Comparison of ENCODE assay signal across 9 cellular contexts in the genomic region with DNA sequence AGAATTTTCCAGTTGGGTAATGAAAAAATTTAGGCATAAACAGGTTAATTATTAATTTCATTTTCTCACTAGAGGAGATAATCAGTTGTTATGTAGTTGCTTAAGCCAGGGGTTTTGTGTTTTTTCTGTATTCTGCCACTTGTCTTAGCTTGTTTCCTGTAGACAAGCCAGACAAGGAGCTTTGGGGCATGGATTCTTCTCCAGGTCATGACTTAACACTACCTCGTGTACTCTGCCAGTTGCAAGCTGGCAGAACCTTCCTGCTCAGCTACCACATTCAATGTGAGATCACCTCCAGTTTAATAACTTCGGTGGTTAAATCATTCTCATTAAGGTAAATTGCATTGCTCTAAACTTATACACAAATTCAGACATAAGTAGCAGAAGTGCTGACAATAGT. TPM values are rescaled to one million over a fixed set of nuclear protein-coding genes. Genes with fewer than 3 reads are reported as not detected.
DNase-seq lines count a peak whose midpoint lies in the region; FAIRE-seq and TF ChIP-seq lines count a peak whose summit lies in the region.
"Had no signal": no experiment of that assay in that cellular context is flagged by ENCODE, and none has a peak within 500 bp of the region (broad histone marks: within the 10 kb centered on the region; RNA-seq: fewer than 3 reads in every experiment).

No MANE protein-coding gene starts in this region.

- H3K27ac ChIP-seq in prostate gland (no peak overlapping the region), tibial nerve (peak overlapping the region in 1 of 4 donors; percentile 93)

- TF ChIP-seq CTCF in epithelial cell of esophagus (IDR thresholded peaks at IDR 0.05; ENCODE audit: insufficient read depth, low read depth, low read length, missing control alignments) (no peak), prostate gland (IDR thresholded peaks at IDR 0.05) (no peak), tibial nerve (IDR thresholded peaks at IDR 0.05) (no peak)

- intact Hi-C loops in prostate gland (cut with DNase I) = loop anchor here (5.0 kb wide), 1 partner anchor 110 kb away; a partner anchor contains a TSS

- H3K27me3 ChIP-seq in prostate gland (replicated peaks; ENCODE audit: insufficient read depth) = no peaks in the 10 kb centered on the region
- H3K27me3 ChIP-seq in tibial nerve = no peaks in the 10 kb centered on the region

- no peaks in the 10 kb centered on the region for H3K4me1 ChIP-seq in prostate gland (replicated peaks)
- H3K4me1 ChIP-seq in tibial nerve = peaks cover 0 to 38% (median 17%) of the 10 kb centered on the region in 4 donors

- H3K36me3 ChIP-seq in prostate gland (no peaks in the 10 kb centered on the region), tibial nerve (no peaks in the 10 kb centered on the region)

- H3K4me3 ChIP-seq in epithelial cell of esophagus (ENCODE audit: low read length) = no peak overlapping the region
- no peak overlapping the region for H3K4me3 ChIP-seq in prostate gland
- no peak overlapping the region for H3K4me3 ChIP-seq in tibial nerve

- peak; percentile 4 for FAIRE-seq in GM19239 (lab: Jason Lieb, UNC)
- FAIRE-seq: H54 had no signal

- TF ChIP-seq EP300 in tibial nerve (IDR thresholded peaks at IDR 0.05) = no peak

- 33% methylated on average over 2 of the region's 2 CpGs for WGBS in prostate gland
- WGBS in tibial nerve, 2 donors = 43 to 56% methylated on average over 2 of the region's 2 CpGs

- DNase-seq in GM19239 (ENCODE audit: insufficient read length, low spot score) = no peak
- peak; percentile 31 for DNase-seq in RPMI8226
- DNase-seq in epithelial cell of esophagus (ENCODE audit: low read depth) = peak; percentile 89
- DNase-seq in prostate gland (ENCODE audit: low spot score) = peak; percentile 19
- no peak for DNase-seq in COLO668 (lab: John Stamatoyannopoulos, UW; ENCODE audit: unreplicated experiment)
- DNase-seq in UCSD-AML1 (lab: John Stamatoyannopoulos, UW; ENCODE audit: unreplicated experiment) = no peak
- no peak for DNase-seq in tibial nerve (ENCODE audit: low spot score in 2 of 2)
- no peak for DNase-seq in NCI-H1417 treated with DMSO at 0.1 percent for 48 hours (lab: John Stamatoyannopoulos, UW)

- TF ChIP-seq POLR2A in prostate gland (IDR thresholded peaks at IDR 0.05) (no peak), tibial nerve (IDR thresholded peaks at IDR 0.05) (no peak)

- H3K9me3 ChIP-seq in prostate gland (no peaks in the 10 kb centered on the region), tibial nerve (no peaks in the 10 kb centered on the region)

RNA-seq across cellular contexts. Expression of a gene that starts 1.8 kb away (rescaled TPM):
- total RNA-seq in prostate gland = 10 to 100 TPM; 30.0 to 83.6 TPM
- 10 to 100 TPM; 41.1 to 46.3 (median 44.0) TPM for total RNA-seq in tibial nerve

RNA-seq across cellular contexts. Expression of a gene that starts 23.0 kb away (rescaled TPM):
- 1 to 10 TPM; 1.9 to 2.7 TPM for total RNA-seq in prostate gland
- 10 to 100 TPM in 1 of 4 donors, 1 to 10 TPM in 2, under 1 TPM in 1; 0.84 to 10.5 (median 3.3) TPM for total RNA-seq in tibial nerve

Comparison
In these comparisons a context has a peak if more than half of its experiments do, and no peak if none do; other contexts are left out.
1. DNase-seq: peak in RPMI8226 (single experiment), epithelial cell of esophagus (single experiment) and prostate gland (single experiment); none in GM19239 (single experiment), COLO668 (single experiment), UCSD-AML1 (single experiment), tibial nerve (0 of 2) and NCI-H1417 treated with DMSO at 0.1 percent for 48 hours (single experiment).